Comparison of ENCODE assay signal across 37 cellular contexts in the genomic region with DNA sequence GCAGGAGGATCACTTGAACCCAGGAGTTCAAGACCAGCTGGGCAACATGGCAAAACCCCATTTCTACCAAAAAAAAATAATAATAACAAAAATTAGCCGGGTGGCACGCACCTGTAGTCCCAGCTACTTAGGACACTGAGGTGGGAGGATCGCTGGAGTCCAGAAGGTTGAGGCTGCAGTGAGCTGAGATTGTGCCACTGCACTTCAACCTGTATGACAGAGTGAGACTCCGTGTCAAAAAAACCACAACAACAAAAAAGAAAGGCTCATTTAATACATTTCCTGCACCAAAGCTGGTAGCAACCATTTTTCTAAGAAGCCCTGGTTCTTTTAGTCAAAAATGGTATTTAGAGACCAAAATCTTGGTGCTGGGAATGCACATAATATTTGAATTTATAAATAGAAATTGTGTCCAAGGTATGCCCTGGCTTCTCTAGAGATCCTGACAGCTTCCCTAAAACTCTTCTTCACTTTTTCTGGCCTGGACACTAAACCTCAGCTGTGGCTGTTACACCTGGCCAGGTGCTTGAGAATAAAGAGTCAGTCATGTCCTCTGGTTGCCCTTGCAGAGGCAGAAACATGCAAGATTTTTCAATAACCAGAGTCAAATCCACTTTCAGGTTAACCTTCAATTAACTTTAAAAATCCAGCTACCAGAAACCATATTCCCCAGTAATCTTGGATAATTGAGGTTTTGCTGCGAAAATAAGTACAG. TPM values are rescaled to one million over a fixed set of nuclear protein-coding genes. Genes with fewer than 3 reads are reported as not detected.
"Had no signal": no experiment of that assay in that cellular context is flagged by ENCODE, and none has a peak within 500 bp of the region (broad histone marks: within the 10 kb centered on the region; RNA-seq: fewer than 3 reads in every experiment).

No MANE protein-coding gene starts in this region.

- H3K4me1 ChIP-seq: adrenal gland, breast epithelium had no signal

- H3K4me3 ChIP-seq: adrenal gland, body of pancreas, breast epithelium, MG63, Peyer's patch had no signal

- H3K27ac ChIP-seq: adrenal gland, body of pancreas, breast epithelium, Peyer's patch, RWPE1, WERI-Rb-1 had no signal

- H3K36me3 Mint-ChIP-seq: activated naive CD4-positive, alpha-beta T cell treated with anti-CD3 and anti-CD28 coated beads, Interleukin-2, amount 50 U/mL, for 72 hours had no signal

- ATAC-seq: activated naive CD4-positive, alpha-beta T cell treated with anti-CD3 and anti-CD28 coated beads, Interleukin-2, amount 50 U/mL, for 72 hours; activated T-cell treated with anti-CD3 and anti-CD28 coated beads, Interleukin-2, amount 50 U/mL, for 72 hours; activated T-helper 17 cell treated with anti-CD3 and anti-CD28 coated beads, Interleukin-2, amount 50 U/mL, for 72 hours; body of pancreas; PC-3; Right ventricle myocardium inferior had no signal

- H3K27ac Mint-ChIP-seq: activated CD4-positive, alpha-beta memory T cell treated with anti-CD3 and anti-CD28 coated beads, Interleukin-2, amount 10 ng/mL, durations not matched to agents 7 days and 5 days; activated naive CD4-positive, alpha-beta T cell treated with anti-CD3 and anti-CD28 coated beads, Interleukin-2, amount 50 U/mL, for 72 hours; activated T-cell treated with anti-CD3 and anti-CD28 coated beads, Interleukin-2, amount 50 U/mL, for 72 hours; activated T-helper 17 cell treated with anti-CD3 and anti-CD28 coated beads, Interleukin-2, amount 50 U/mL, for 72 hours had no signal

- DNase-seq: activated CD4-positive, alpha-beta memory T cell treated with anti-CD3 and anti-CD28 coated beads, Interleukin-2, amount 10 ng/mL, durations not matched to agents 7 days and 5 days; activated CD4-positive, alpha-beta T cell treated with anti-CD3 and anti-CD28 coated beads for 1 hour; activated CD4-positive, alpha-beta T cell treated with anti-CD3 and anti-CD28 coated beads for 48 hours; activated CD4-positive, CD25-positive, alpha-beta regulatory T cell; activated effector memory CD4-positive, alpha-beta T cell treated with anti-CD3 and anti-CD28 coated beads, Interleukin-2, amount 50 U/mL, for 16 hours; activated naive CD4-positive, alpha-beta T cell; activated T-cell treated with anti-CD3 and anti-CD28 coated beads, Interleukin-2, amount 50 U/mL, for 1 hour; activated T-cell treated with anti-CD3 and anti-CD28 coated beads, Interleukin-2, amount 50 U/mL, for 72 hours; adrenal gland; body of pancreas; Kasumi-1; MG63; MV-4-11; NCI-H1092; NCI-H1436 treated with DMSO at 0.1 percent for 48 hours; NCI-H187; NCI-H2029 treated with DMSO at 0.1 percent for 48 hours; NCI-H2107; NCI-H2171; NCI-H510A; NCI-H526; NCI-H748 treated with DMSO at 0.1 percent for 48 hours; PC-3; Peyer's patch; SIG-M5; T1000; WERI-Rb-1 had no signal

- H3K36me3 ChIP-seq: adrenal gland, breast epithelium, MG63, Peyer's patch, WERI-Rb-1 had no signal

- H3K27me3 ChIP-seq: body of pancreas, breast epithelium, Peyer's patch had no signal

- H3K4me3 Mint-ChIP-seq: activated CD4-positive, alpha-beta memory T cell treated with anti-CD3 and anti-CD28 coated beads, Interleukin-2, amount 10 ng/mL, durations not matched to agents 7 days and 5 days; activated T-cell treated with anti-CD3 and anti-CD28 coated beads, Interleukin-2, amount 50 U/mL, for 72 hours; activated T-helper 17 cell treated with anti-CD3 and anti-CD28 coated beads, Interleukin-2, amount 50 U/mL, for 72 hours had no signal

- H3K9me3 Mint-ChIP-seq: activated CD4-positive, alpha-beta memory T cell treated with anti-CD3 and anti-CD28 coated beads, Interleukin-2, amount 10 ng/mL, durations not matched to agents 7 days and 5 days; activated naive CD4-positive, alpha-beta T cell treated with anti-CD3 and anti-CD28 coated beads, Interleukin-2, amount 50 U/mL, for 72 hours; activated T-cell treated with anti-CD3 and anti-CD28 coated beads, Interleukin-2, amount 50 U/mL, for 72 hours; activated T-helper 17 cell treated with anti-CD3 and anti-CD28 coated beads, Interleukin-2, amount 50 U/mL, for 72 hours had no signal

- H3K9me3 ChIP-seq: adrenal gland, body of pancreas, breast epithelium, Peyer's patch had no signal

RNA-seq across cellular contexts. Expression of a gene that starts 35.9 kb away (rescaled TPM):
- total RNA-seq: activated CD4-positive, alpha-beta memory T cell treated with anti-CD3 and anti-CD28 coated beads, Interleukin-2, amount 10 ng/mL, durations not matched to agents 7 days and 5 days; activated CD8-positive, alpha-beta memory T cell treated with anti-CD3 and anti-CD28 coated beads for 36 hours; activated naive CD4-positive, alpha-beta T cell treated with anti-CD3 and anti-CD28 coated beads, Interleukin-2, amount 50 U/mL, for 72 hours; activated T-cell treated with anti-CD3 and anti-CD28 coated beads, Interleukin-2, amount 50 U/mL, for 72 hours; activated T-helper 17 cell treated with anti-CD3 and anti-CD28 coated beads, Interleukin-2, amount 50 U/mL, for 72 hours; astrocyte; cardiac septum; T-helper 1 cell treated with Interleukin-12 subunit alpha and Interleukin-12 subunit beta and Interleukin-4 antibody, amounts not matched to agents 30 ng/mL and 1 ng/mL, for 36 hours; T-helper 2 cell treated with Interferon-gamma antibody and Interleukin-4, amounts not matched to agents 100 ng/mL and 5 ng/mL, for 36 hours had no signal
